ENCODE assay signal across 17 cellular contexts in the genomic region with DNA sequence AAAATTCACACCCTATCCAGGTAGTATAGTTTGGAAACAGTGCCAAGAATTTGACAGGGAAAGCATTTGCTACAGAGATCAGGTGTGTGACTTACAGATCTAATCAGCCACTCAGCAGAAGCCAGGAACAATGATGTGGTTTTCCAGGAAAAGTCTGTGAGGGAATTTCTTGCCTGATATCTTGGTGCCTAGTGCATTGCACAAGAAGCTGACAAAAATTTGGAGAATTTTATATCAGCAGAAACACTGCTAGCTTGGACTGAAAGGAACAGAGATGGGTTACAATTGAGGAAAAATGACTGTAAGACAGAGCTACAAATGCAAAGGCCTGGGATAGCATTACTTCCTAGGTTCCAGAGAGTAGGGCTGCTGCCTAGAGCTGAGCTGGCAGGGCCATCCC.
DNase-seq lines count a peak whose midpoint lies in the region; ATAC-seq and TF ChIP-seq lines count a peak whose summit lies in the region.
"Had no signal": no experiment of that assay in that cellular context is flagged by ENCODE, and none has a peak within 500 bp of the region (broad histone marks: within the 10 kb centered on the region; RNA-seq: fewer than 3 reads in every experiment).

No MANE protein-coding gene starts in this region.

- H2AFZ ChIP-seq in GM23338, result peak overlapping the region; percentile 63; the same call in 1 of the 2 replicates
- H2AFZ ChIP-seq: GM23248 had no signal

- ATAC-seq in GM23338, result no peak
- peak; percentile 41 for ATAC-seq in omental fat pad (ENCODE audit: low FRiP score)
- no peak for ATAC-seq in HG02610 (IDR thresholded peaks at IDR 0.05; ENCODE audit: unreplicated experiment)
- ATAC-seq in GM21576 (IDR thresholded peaks at IDR 0.05; ENCODE audit: unreplicated experiment), result no peak

- no peaks in the 10 kb centered on the region for H3K27me3 Mint-ChIP-seq in GM23338 (ENCODE audit: insufficient read depth, low read depth, poor library complexity)
- H3K27me3 Mint-ChIP-seq: CD8-positive, alpha-beta memory T cell; IgD-negative memory B cell had no signal

- DNase-seq in NCI-H1694 treated with DMSO at 0.1 percent for 48 hours (lab: John Stamatoyannopoulos, UW), result peak; percentile 1
- no peak for DNase-seq in NCI-H1694 (lab: John Stamatoyannopoulos, UW)
- no peak for DNase-seq in GM23338 (ENCODE audit: low spot score)
- DNase-seq in amniotic epithelial cell (ENCODE audit: low read depth), result peak; percentile 32
- DNase-seq in omental fat pad (ENCODE audit: low spot score), result no peak
- DNase-seq: 8988T; AML-193; Caco-2; CD8-positive, alpha-beta memory T cell; DND-41; GDM1; GM23248; H7 had no signal

- H3K4me3 ChIP-seq in GM23338, result no peak overlapping the region
- H3K4me3 ChIP-seq: BLaER1, GM23248 had no signal

- no peak overlapping the region for H3K27ac Mint-ChIP-seq in GM23338
- H3K27ac Mint-ChIP-seq: CD8-positive, alpha-beta memory T cell; IgD-negative memory B cell had no signal

- no peak overlapping the region for H3K4me3 Mint-ChIP-seq in GM23338
- H3K4me3 Mint-ChIP-seq: CD8-positive, alpha-beta memory T cell; IgD-negative memory B cell had no signal

- no peak overlapping the region for H3K27ac ChIP-seq in GM23338 (ENCODE audit: low read depth)
- H3K27ac ChIP-seq: BLaER1, GM23248 had no signal

- H3K9me2 ChIP-seq in GM23338 (ENCODE audit: insufficient read depth), result no peaks in the 10 kb centered on the region

- TF ChIP-seq CTCF in GM23338 (conservative IDR thresholded peaks at IDR 0.05; ENCODE audit: low read depth in 2 of 2), result no peak
- no peak for TF ChIP-seq CTCF in omental fat pad (IDR thresholded peaks at IDR 0.05)

- no peaks in the 10 kb centered on the region for H3K79me2 ChIP-seq in GM23338 (replicated peaks; ENCODE audit: insufficient read depth)

- no peaks in the 10 kb centered on the region for H3K36me3 ChIP-seq in GM23338 (ENCODE audit: insufficient read depth)
- H3K36me3 ChIP-seq: BLaER1 had no signal

- no peaks in the 10 kb centered on the region for H4K20me1 ChIP-seq in GM23338 (replicated peaks; ENCODE audit: insufficient read depth)
- H4K20me1 ChIP-seq: BLaER1 had no signal

- no peaks in the 10 kb centered on the region for H3K36me3 Mint-ChIP-seq in GM23338 (ENCODE audit: low read depth)
- H3K36me3 Mint-ChIP-seq: CD8-positive, alpha-beta memory T cell had no signal

- no peaks in the 10 kb centered on the region for H3K9me3 Mint-ChIP-seq in GM23338

- peaks cover 13% of the 10 kb centered on the region for H3K4me1 Mint-ChIP-seq in GM23338
- H3K4me1 Mint-ChIP-seq: CD8-positive, alpha-beta memory T cell had no signal

- H3K4me2 ChIP-seq in GM23338, result no peak overlapping the region
- H3K4me2 ChIP-seq: BLaER1 had no signal

- peaks cover 15% of the 10 kb centered on the region for H3K4me1 ChIP-seq in GM23338 (ENCODE audit: insufficient read depth)
- H3K4me1 ChIP-seq: BLaER1 had no signal

- H3F3A ChIP-seq in GM23338 (replicated peaks; ENCODE audit: low read depth), result no peaks in the 10 kb centered on the region

- no peaks in the 10 kb centered on the region for H3K27me3 ChIP-seq in GM23338 (ENCODE audit: insufficient read depth)
- H3K27me3 ChIP-seq: BLaER1 had no signal

TF ChIP-seq in GM23338, 12 proteins besides CTCF, POLR2A, EP300 and RAD21:
- TF ChIP-seq EZH2phosphoT487 (IDR thresholded peaks at IDR 0.05; ENCODE audit: unreplicated experiment) (no peak), EZH2 (IDR thresholded peaks at IDR 0.05; ENCODE audit: low read depth, unreplicated experiment) (no peak), STAT1 (IDR thresholded peaks at IDR 0.05; ENCODE audit: unreplicated experiment) (no peak), NANOG (IDR thresholded peaks at IDR 0.05; ENCODE audit: borderline replicate concordance) (no peak), JUNB (IDR thresholded peaks at IDR 0.05; ENCODE audit: unreplicated experiment) (no peak)
- TF ChIP-seq, protein P1, sequence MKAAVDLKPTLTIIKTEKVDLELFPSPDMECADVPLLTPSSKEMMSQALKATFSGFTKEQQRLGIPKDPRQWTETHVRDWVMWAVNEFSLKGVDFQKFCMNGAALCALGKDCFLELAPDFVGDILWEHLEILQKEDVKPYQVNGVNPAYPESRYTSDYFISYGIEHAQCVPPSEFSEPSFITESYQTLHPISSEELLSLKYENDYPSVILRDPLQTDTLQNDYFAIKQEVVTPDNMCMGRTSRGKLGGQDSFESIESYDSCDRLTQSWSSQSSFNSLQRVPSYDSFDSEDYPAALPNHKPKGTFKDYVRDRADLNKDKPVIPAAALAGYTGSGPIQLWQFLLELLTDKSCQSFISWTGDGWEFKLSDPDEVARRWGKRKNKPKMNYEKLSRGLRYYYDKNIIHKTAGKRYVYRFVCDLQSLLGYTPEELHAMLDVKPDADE (IDR thresholded peaks at IDR 0.05), result no peak

Comparison
In these comparisons a context has a peak if more than half of its experiments do, and no peak if none do; other contexts are left out.
1. DNase-seq: peak in NCI-H1694 treated with DMSO at 0.1 percent for 48 hours (single experiment) and amniotic epithelial cell (single experiment); none in NCI-H1694 (single experiment), GM23338 (single experiment) and omental fat pad (single experiment).